18 cellular contexts compared by ENCODE assay signal in genomic region chr21:34880401-34880800, GRCh38.
DNase-seq lines count a peak whose midpoint lies in the region; TF ChIP-seq lines count a peak whose summit lies in the region.
"Had no signal": no experiment of that assay in that cellular context is flagged by ENCODE, and none has a peak within 500 bp of the region (broad histone marks: within the 10 kb centered on the region; RNA-seq: fewer than 3 reads in every experiment).

No MANE protein-coding gene starts in this region.

- H3F3A ChIP-seq in GM23248 (ENCODE audit: insufficient read depth), result peaks cover 96% of the 10 kb centered on the region

- peaks cover 95% of the 10 kb centered on the region for H3K36me3 Mint-ChIP-seq in activated T-cell treated with anti-CD3 and anti-CD28 coated beads, Interleukin-2, amount 50 U/mL, for 24 hours (ENCODE audit: low read depth)

- H3K4me1 Mint-ChIP-seq in activated T-cell treated with anti-CD3 and anti-CD28 coated beads, Interleukin-2, amount 50 U/mL, for 24 hours (ENCODE audit: low read depth), result peaks cover 76% of the 10 kb centered on the region

- POLR2A ChIA-PET in BJ (lab: Charles Lee), result no interaction called here

- no peaks in the 10 kb centered on the region for H3K27me3 ChIP-seq in BJ (ENCODE audit: control insufficient read depth, insufficient read depth, low read length)
- H3K27me3 ChIP-seq in GM23248 (replicated peaks; ENCODE audit: insufficient read depth), result no peaks in the 10 kb centered on the region
- no peaks in the 10 kb centered on the region for H3K27me3 ChIP-seq in brain microvascular endothelial cell (replicated peaks)
- no peaks in the 10 kb centered on the region for H3K27me3 ChIP-seq in osteoblast (ENCODE audit: insufficient read depth, low read length)

- peaks cover 67% of the 10 kb centered on the region for H3K4me1 ChIP-seq in GM23248 (ENCODE audit: insufficient read depth)
- peaks cover 72% of the 10 kb centered on the region for H3K4me1 ChIP-seq in osteoblast (ENCODE audit: insufficient read depth, low read length)

- H3K27me3 Mint-ChIP-seq in activated T-cell treated with anti-CD3 and anti-CD28 coated beads, Interleukin-2, amount 50 U/mL, for 24 hours, result no peaks in the 10 kb centered on the region
- H3K27me3 Mint-ChIP-seq: activated naive CD4-positive, alpha-beta T cell treated with anti-CD3 and anti-CD28 coated beads, Interleukin-2, amount 50 U/mL, for 24 hours; CD4-positive, alpha-beta memory T cell had no signal

- peak overlapping the region; percentile 100 for H3K9ac ChIP-seq in GM23248

- H3K36me3 ChIP-seq in BJ (ENCODE audit: control insufficient read depth, insufficient read depth, low read length) (peaks cover 21% of the 10 kb centered on the region), GM23248 (ENCODE audit: low read depth) (peaks cover 84% of the 10 kb centered on the region), brain microvascular endothelial cell (replicated peaks) (peaks cover 44% of the 10 kb centered on the region), osteoblast (ENCODE audit: insufficient read depth, low read length) (peaks cover 58% of the 10 kb centered on the region)

- no peak overlapping the region for H2AFZ ChIP-seq in GM23248
- no peak overlapping the region for H2AFZ ChIP-seq in osteoblast (ENCODE audit: low read length)

- H4K20me1 ChIP-seq in GM23248 (ENCODE audit: insufficient read depth) (peaks cover 5% of the 10 kb centered on the region; the same call in 1 of the 2 replicates), osteoblast (ENCODE audit: insufficient read depth, low read length) (peaks cover 20% of the 10 kb centered on the region)

- H3K9me2 ChIP-seq in GM23248 (ENCODE audit: insufficient read depth), result no peaks in the 10 kb centered on the region

- H3K9me3 Mint-ChIP-seq in activated T-cell treated with anti-CD3 and anti-CD28 coated beads, Interleukin-2, amount 50 U/mL, for 24 hours, result no peaks in the 10 kb centered on the region
- H3K9me3 Mint-ChIP-seq: activated naive CD4-positive, alpha-beta T cell treated with anti-CD3 and anti-CD28 coated beads, Interleukin-2, amount 50 U/mL, for 24 hours; immature natural killer cell; natural killer cell; type B pancreatic cell had no signal

- H3K79me2 ChIP-seq in GM23248 (ENCODE audit: insufficient read depth) (peaks cover 100% of the 10 kb centered on the region), osteoblast (ENCODE audit: insufficient read depth, low read length) (peaks cover 96% of the 10 kb centered on the region)

- H3K4me3 ChIP-seq in BJ (ENCODE audit: low read depth, low read length) (peak overlapping the region; percentile 97), GM23248 (peak overlapping the region; percentile 97), brain microvascular endothelial cell (ENCODE audit: low read depth, low read length) (no peak overlapping the region), osteoblast (ENCODE audit: insufficient read depth, low read length) (peak overlapping the region; percentile 16)
- H3K4me3 ChIP-seq: lung, spleen had no signal

- WGBS in GM23248 (ENCODE audit: low coverage in 1 of 2, low lambda C conversion rate in 2 of 2, missing lambda C conversion rate in 2 of 2), 2 experiments, result 96 to 98% methylated on average over 7 of the region's 7 CpGs

- H3K27ac Mint-ChIP-seq in activated T-cell treated with anti-CD3 and anti-CD28 coated beads, Interleukin-2, amount 50 U/mL, for 24 hours, result no peak overlapping the region

- H3K9me3 ChIP-seq in GM23248 (ENCODE audit: low read depth), result no peaks in the 10 kb centered on the region
- no peaks in the 10 kb centered on the region for H3K9me3 ChIP-seq in osteoblast (ENCODE audit: low read depth, low read length)
- H3K9me3 ChIP-seq: spleen had no signal

- no peak for DNase-seq in BJ (ENCODE audit: low read depth)
- no peak for DNase-seq in GM23248
- DNase-seq in brain microvascular endothelial cell, result no peak
- no peak for DNase-seq in osteoblast (ENCODE audit: insufficient read length, low spot score, missing footprints)
- DNase-seq in DMS114 treated with DMSO at 0.1 percent for 48 hours (lab: John Stamatoyannopoulos, UW; ENCODE audit: unreplicated experiment), result no peak
- DNase-seq in NCI-H1092 treated with DMSO at 0.1 percent for 48 hours (lab: John Stamatoyannopoulos, UW), result no peak
- no peak for DNase-seq in NOMO-1 treated with dmso at 0.1 percent for 144 hours (lab: John Stamatoyannopoulos, UW; ENCODE audit: unreplicated experiment)
- DNase-seq in activated T-cell treated with anti-CD3 and anti-CD28 coated beads, Interleukin-2, amount 50 U/mL, for 24 hours, result no peak
- DNase-seq: CD4-positive, alpha-beta memory T cell; immature natural killer cell; natural killer cell; NCI-H1436; NCI-H226; Right ventricle myocardium superior; spleen had no signal

- H3K27ac ChIP-seq in GM23248, result peak overlapping the region; percentile 99
- peak overlapping the region; percentile 97 for H3K27ac ChIP-seq in brain microvascular endothelial cell
- H3K27ac ChIP-seq in osteoblast (ENCODE audit: low read depth, low read length), result peak overlapping the region; percentile 98

- in situ Hi-C loops in GM23248 (cut with MboI), result loop anchor here (10.0 to 25.0 kb wide), 5 partner anchors 332 to 1057 kb away; no protein-coding TSS in a partner anchor
- in situ Hi-C loops in brain microvascular endothelial cell (cut with HindIII; ENCODE audit: low pct_ligation_motif_present, low sequenced_read_pairs), result no loop called here

- no peak for TF ChIP-seq CTCF in BJ (IDR thresholded peaks at IDR 0.05; ENCODE audit: insufficient read depth, low read depth, low read length)
- no peak for TF ChIP-seq CTCF in brain microvascular endothelial cell (IDR thresholded peaks at IDR 0.05; ENCODE audit: low read depth, low read length, missing control alignments)
- TF ChIP-seq CTCF in osteoblast (IDR thresholded peaks at IDR 0.05; ENCODE audit: extremely low read depth, low read depth, low read length), result no peak

- H3K4me3 Mint-ChIP-seq in activated T-cell treated with anti-CD3 and anti-CD28 coated beads, Interleukin-2, amount 50 U/mL, for 24 hours, result no peak overlapping the region
- H3K4me3 Mint-ChIP-seq: immature natural killer cell, natural killer cell, type B pancreatic cell had no signal

- CTCF ChIA-PET in BJ (lab: Yijun Ruan, JAX), result interaction anchor here (0.7 to 1.4 kb wide), 2 partner anchors 10 to 12 kb away, joined by 3 to 4 read pairs; no protein-coding TSS in a partner anchor

- H3K4me2 ChIP-seq in GM23248 (ENCODE audit: unreplicated experiment) (peak overlapping the region; percentile 99), osteoblast (ENCODE audit: insufficient read depth, low read length) (peak overlapping the region; percentile 83)
